9 cellular contexts compared by ENCODE assay signal in the genomic region with DNA sequence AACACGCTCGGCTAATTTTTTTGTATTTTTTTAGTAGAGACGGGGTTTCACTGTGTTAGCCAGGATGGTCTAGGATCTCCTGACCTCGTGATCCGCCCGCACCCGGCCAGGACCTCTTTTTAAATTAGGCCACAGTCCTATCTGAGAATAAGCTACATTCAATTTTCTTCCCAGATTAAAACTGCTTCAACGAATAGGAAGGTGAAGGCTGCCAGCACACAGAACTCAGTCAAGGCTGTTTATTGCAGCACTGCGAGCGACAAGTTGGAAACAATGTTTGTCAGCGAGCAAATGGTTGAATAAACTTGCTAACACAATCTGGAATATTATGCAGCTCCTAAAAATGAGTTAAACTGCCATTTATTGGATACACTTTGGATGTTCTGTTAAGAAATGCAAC. TPM values are rescaled to one million over a fixed set of nuclear protein-coding genes. Genes with fewer than 3 reads are reported as not detected.
A peak's percentile ranks its signal among the peaks of the same experiment; 100 is the strongest.
DNase-seq lines count a peak whose midpoint lies in the region; ATAC-seq and TF ChIP-seq lines count a peak whose summit lies in the region.
"Had no signal": no experiment of that assay in that cellular context is flagged by ENCODE, and none has a peak within 500 bp of the region (broad histone marks: within the 10 kb centered on the region; RNA-seq: fewer than 3 reads in every experiment).

No MANE protein-coding gene starts in this region.

- no peak for ATAC-seq in activated naive CD8-positive, alpha-beta T cell treated with anti-CD3 and anti-CD28 coated beads, Interleukin-2, amount 50 U/mL, for 24 hours

- BruUV-seq in Caco-2 (replicated peaks; lab: Mats Ljungman, UMichigan), result no TSS peak

- H3K27ac Mint-ChIP-seq in Caco-2 (ENCODE audit: unreplicated experiment), result no peak overlapping the region
- no peak overlapping the region for H3K27ac Mint-ChIP-seq in IgD-negative memory B cell
- H3K27ac Mint-ChIP-seq in activated naive CD8-positive, alpha-beta T cell treated with anti-CD3 and anti-CD28 coated beads, Interleukin-2, amount 50 U/mL, for 24 hours, result peak overlapping the region; percentile 94
- H3K27ac Mint-ChIP-seq in neural crest cell (ENCODE audit: unreplicated experiment), result no peak overlapping the region
- H3K27ac Mint-ChIP-seq in CD14-positive monocyte, result peak overlapping the region in 1 of 7 donors; percentile 97

- H3K4me1 Mint-ChIP-seq in Caco-2 (ENCODE audit: low read depth, unreplicated experiment) (peaks cover 11% of the 10 kb centered on the region), IgD-negative memory B cell (peaks cover 18 to 36% (median 25%) of the 10 kb centered on the region in 3 donors), neural crest cell (peaks cover 42% of the 10 kb centered on the region), CD14-positive monocyte (peaks cover 50% of the 10 kb centered on the region)
- peaks cover 46% of the 10 kb centered on the region for H3K4me1 Mint-ChIP-seq in activated naive CD8-positive, alpha-beta T cell treated with anti-CD3 and anti-CD28 coated beads, Interleukin-2, amount 50 U/mL, for 24 hours

- no peaks in the 10 kb centered on the region for H3K9me3 Mint-ChIP-seq in Caco-2 (ENCODE audit: unreplicated experiment)
- H3K9me3 Mint-ChIP-seq in IgD-negative memory B cell, result no peaks in the 10 kb centered on the region
- H3K9me3 Mint-ChIP-seq in activated naive CD8-positive, alpha-beta T cell treated with anti-CD3 and anti-CD28 coated beads, Interleukin-2, amount 50 U/mL, for 24 hours, result no peaks in the 10 kb centered on the region
- no peaks in the 10 kb centered on the region for H3K9me3 Mint-ChIP-seq in neural crest cell
- H3K9me3 Mint-ChIP-seq in CD14-positive monocyte, result no peaks in the 10 kb centered on the region

- H3K27me3 ChIP-seq in Caco-2 (replicated peaks; ENCODE audit: control insufficient read depth, insufficient read depth, low read length), result no peaks in the 10 kb centered on the region
- no peaks in the 10 kb centered on the region for H3K27me3 ChIP-seq in colonic mucosa

- no peak overlapping the region for H3K27ac ChIP-seq in colonic mucosa

- H3K27me3 Mint-ChIP-seq in Caco-2 (ENCODE audit: insufficient read depth, unreplicated experiment) (no peaks in the 10 kb centered on the region), IgD-negative memory B cell (no peaks in the 10 kb centered on the region), neural crest cell (ENCODE audit: low read depth) (peaks cover 8% of the 10 kb centered on the region), CD14-positive monocyte (ENCODE audit: low read depth in 3 of 3) (peaks cover 1 to 12% (median 12%) of the 10 kb centered on the region in 3 donors)
- H3K27me3 Mint-ChIP-seq in activated naive CD8-positive, alpha-beta T cell treated with anti-CD3 and anti-CD28 coated beads, Interleukin-2, amount 50 U/mL, for 24 hours, result peaks cover 2% of the 10 kb centered on the region

- POLR2A ChIA-PET in Caco-2 (lab: Charles Lee), result interaction anchor here (0.7 to 2.6 kb wide), 2 partner anchors 12 to 22 kb away, joined by 5 to 27 read pairs; a partner anchor contains a TSS

- intact Hi-C loops in Caco-2 (cut with micrococcal nuclease; ENCODE audit: unreplicated experiment), result no loop called here
- intact Hi-C loops in colonic mucosa (cut with DNase I), result no loop called here
- intact Hi-C loops in CD14-positive monocyte (cut with micrococcal nuclease), result loop anchor here in 1 of 2 donors (10.0 kb wide), 2 partner anchors 151 to 281 kb away; a partner anchor contains a TSS

- CTCF ChIA-PET in Caco-2 (lab: Charles Lee), result no interaction called here

- H3K9me3 ChIP-seq in Caco-2 (no peaks in the 10 kb centered on the region), colonic mucosa (no peaks in the 10 kb centered on the region)

- DNase-seq in Caco-2 (no peak), neural crest cell (ENCODE audit: low read depth, low spot score) (no peak), colonic mucosa (no peak), NCI-H187 (lab: John Stamatoyannopoulos, UW) (no peak), CD14-positive monocyte (ENCODE audit: low spot score) (no peak)
- no peak for DNase-seq in activated naive CD8-positive, alpha-beta T cell treated with anti-CD3 and anti-CD28 coated beads, Interleukin-2, amount 50 U/mL, for 24 hours
- DNase-seq: NCI-H1436 treated with DMSO at 0.1 percent for 48 hours; stimulated activated naive CD4-positive, alpha-beta T cell had no signal

- H3K36me3 ChIP-seq in Caco-2 (ENCODE audit: control insufficient read depth, insufficient read depth, low read length) (peaks cover 2% of the 10 kb centered on the region), colonic mucosa (no peaks in the 10 kb centered on the region)

- no peak overlapping the region for H3K9ac ChIP-seq in colonic mucosa (ENCODE audit: low read depth in 2 of 2, low read length in 2 of 2)

- H3K4me1 ChIP-seq in Caco-2 (peaks cover 9% of the 10 kb centered on the region; the same call in 1 of the 2 replicates), colonic mucosa (peaks cover 13% of the 10 kb centered on the region)

- H3K4me3 Mint-ChIP-seq in Caco-2 (ENCODE audit: unreplicated experiment) (peak overlapping the region; percentile 90), IgD-negative memory B cell (peak overlapping the region; percentile 75 to 95 (median 91)), neural crest cell (peak overlapping the region; percentile 90), CD14-positive monocyte (no peak overlapping the region)
- H3K4me3 Mint-ChIP-seq in activated naive CD8-positive, alpha-beta T cell treated with anti-CD3 and anti-CD28 coated beads, Interleukin-2, amount 50 U/mL, for 24 hours, result peak overlapping the region; percentile 94

- H3K36me3 Mint-ChIP-seq in Caco-2 (ENCODE audit: insufficient read depth, unreplicated experiment) (peaks cover 59% of the 10 kb centered on the region), IgD-negative memory B cell (peaks cover 4% of the 10 kb centered on the region), neural crest cell (ENCODE audit: low read depth) (peaks cover 12% of the 10 kb centered on the region), CD14-positive monocyte (peaks cover 37 to 45% of the 10 kb centered on the region in 2 donors)
- peaks cover 54% of the 10 kb centered on the region for H3K36me3 Mint-ChIP-seq in activated naive CD8-positive, alpha-beta T cell treated with anti-CD3 and anti-CD28 coated beads, Interleukin-2, amount 50 U/mL, for 24 hours (ENCODE audit: low read depth)

- TF ChIP-seq CTCF in Caco-2 (IDR thresholded peaks at IDR 0.05; ENCODE audit: insufficient read depth in 1 of 2, low read depth in 1 of 2, low read length in 1 of 2, severe bottlenecking in 1 of 2, unreplicated experiment in 1 of 2) (no peak), neural crest cell (conservative IDR thresholded peaks at IDR 0.05) (no peak), colonic mucosa (IDR thresholded peaks at IDR 0.05) (no peak), CD14-positive monocyte (IDR thresholded peaks at IDR 0.05) (no peak)

- H3K4me3 ChIP-seq in Caco-2 (ENCODE audit: low read depth, low read length) (no peak overlapping the region), colonic mucosa (no peak overlapping the region)

RNA-seq across cellular contexts. Expression of a gene that starts 1.9 kb away (rescaled TPM):
- total RNA-seq in Caco-2 (2022) (47.3 and 51.7 TPM in 2 replicates), neural crest cell (26.6 and 28.2 TPM in 2 replicates), colonic mucosa (10 to 100 TPM; 45.9 to 50.9 TPM)
- polyA plus RNA-seq in IgD-negative memory B cell (49.0 TPM), CD14-positive monocyte (10 to 100 TPM; 45.4 to 49.6 TPM)

RNA-seq across cellular contexts. Expression of a gene that starts 22.8 kb away (rescaled TPM):
- 17.2 and 21.8 TPM in 2 replicates for total RNA-seq in Caco-2 (2022)
- 4.7 TPM for polyA plus RNA-seq in IgD-negative memory B cell
- total RNA-seq in neural crest cell, result 18.6 and 19.2 TPM in 2 replicates
- total RNA-seq in colonic mucosa, result 10 to 100 TPM; 24.0 to 27.2 TPM
- 1 to 10 TPM; 2.0 to 2.6 TPM for polyA plus RNA-seq in CD14-positive monocyte

Comparison
In these comparisons a context has a peak if more than half of its experiments do, and no peak if none do; other contexts are left out.
1. H3K4me3 Mint-ChIP-seq: peak in Caco-2 (single experiment), IgD-negative memory B cell (4 of 4), activated naive CD8-positive, alpha-beta T cell treated with anti-CD3 and anti-CD28 coated beads, Interleukin-2, amount 50 U/mL, for 24 hours (single experiment) and neural crest cell (single experiment); none in CD14-positive monocyte (0 of 2).